Comparison of ENCODE assay signal across 16 cellular contexts in genomic region chr6:37641546-37641945, GRCh38. TPM values are rescaled to one million over a fixed set of nuclear protein-coding genes. Genes with fewer than 3 reads are reported as not detected.
DNase-seq lines count a peak whose midpoint lies in the region; ATAC-seq and TF ChIP-seq lines count a peak whose summit lies in the region.
"Had no signal": no experiment of that assay in that cellular context is flagged by ENCODE, and none has a peak within 500 bp of the region (broad histone marks: within the 10 kb centered on the region; RNA-seq: fewer than 3 reads in every experiment).

No MANE protein-coding gene starts in this region.

- H3K27me3 Mint-ChIP-seq in activated CD8-positive, alpha-beta memory T cell treated with anti-CD3 and anti-CD28 coated beads, Interleukin-2, amount 10 ng/mL, durations not matched to agents 7 days and 5 days: no peaks in the 10 kb centered on the region
- H3K27me3 Mint-ChIP-seq in T-helper 17 cell (no peaks in the 10 kb centered on the region), neural crest cell (ENCODE audit: low read depth) (peaks cover 5% of the 10 kb centered on the region), T-cell (peaks cover 0 to under 1% of the 10 kb centered on the region in 2 donors), natural killer cell (ENCODE audit: low read depth in 2 of 2) (no peaks in the 10 kb centered on the region)
- H3K27me3 Mint-ChIP-seq: CD4-positive, CD25-positive, alpha-beta regulatory T cell; IgD-negative memory B cell had no signal

- DNase-seq in activated CD8-positive, alpha-beta memory T cell treated with anti-CD3 and anti-CD28 coated beads, Interleukin-2, amount 10 ng/mL, durations not matched to agents 7 days and 5 days: no peak
- DNase-seq in activated CD8-positive, alpha-beta memory T cell treated with anti-CD3 and anti-CD28 coated beads, Interleukin-2, amount 50 U/mL, for 48 hours: no peak
- DNase-seq in T-helper 17 cell (no peak), neural crest cell (ENCODE audit: low read depth, low spot score) (no peak), T-cell (no peak), natural killer cell (no peak)
- DNase-seq: ACHN; BE2C; Caco-2; CD4-positive, CD25-positive, alpha-beta regulatory T cell; GF-D8; GOT3; H9 had no signal

- no peak overlapping the region for H3K4me3 Mint-ChIP-seq in activated CD8-positive, alpha-beta memory T cell treated with anti-CD3 and anti-CD28 coated beads, Interleukin-2, amount 10 ng/mL, durations not matched to agents 7 days and 5 days
- no peak overlapping the region for H3K4me3 Mint-ChIP-seq in T-helper 17 cell
- H3K4me3 Mint-ChIP-seq in neural crest cell: no peak overlapping the region
- no peak overlapping the region for H3K4me3 Mint-ChIP-seq in T-cell
- H3K4me3 Mint-ChIP-seq in natural killer cell: no peak overlapping the region
- H3K4me3 Mint-ChIP-seq: H9, IgD-negative memory B cell had no signal

- CTCF ChIA-PET in activated CD8-positive, alpha-beta memory T cell treated with anti-CD3 and anti-CD28 coated beads, Interleukin-2, amount 10 ng/mL, durations not matched to agents 7 days and 5 days (lab: Charles Lee): no interaction called here
- CTCF ChIA-PET in T-cell (lab: Charles Lee): interaction anchor here in 1 of 2 donors (0.6 kb wide), 1 partner anchor 1036 kb away, joined by 3 read pairs; no protein-coding TSS in a partner anchor

- TF ChIP-seq CTCF in neural crest cell (conservative IDR thresholded peaks at IDR 0.05) (no peak), natural killer cell (IDR thresholded peaks at IDR 0.05) (no peak)

- no peaks in the 10 kb centered on the region for H3K9me3 Mint-ChIP-seq in activated CD8-positive, alpha-beta memory T cell treated with anti-CD3 and anti-CD28 coated beads, Interleukin-2, amount 10 ng/mL, durations not matched to agents 7 days and 5 days (ENCODE audit: low read depth)
- H3K9me3 Mint-ChIP-seq in neural crest cell (no peaks in the 10 kb centered on the region), T-cell (no peaks in the 10 kb centered on the region), natural killer cell (no peaks in the 10 kb centered on the region)
- H3K9me3 Mint-ChIP-seq: H9 had no signal

- H3K9me3 ChIP-seq in T-helper 17 cell (ENCODE audit: control insufficient read depth, low read length, poor library complexity, severe bottlenecking): no peaks in the 10 kb centered on the region
- H3K9me3 ChIP-seq: BE2C, Caco-2 had no signal

- H3K4me1 Mint-ChIP-seq in activated CD8-positive, alpha-beta memory T cell treated with anti-CD3 and anti-CD28 coated beads, Interleukin-2, amount 10 ng/mL, durations not matched to agents 7 days and 5 days: peaks cover 17% of the 10 kb centered on the region
- H3K4me1 Mint-ChIP-seq in T-helper 17 cell: peaks cover 32% of the 10 kb centered on the region
- no peaks in the 10 kb centered on the region for H3K4me1 Mint-ChIP-seq in neural crest cell
- H3K4me1 Mint-ChIP-seq in T-cell: peaks cover 16 to 61% (median 40%) of the 10 kb centered on the region in 3 donors
- H3K4me1 Mint-ChIP-seq in natural killer cell: peaks cover 11% of the 10 kb centered on the region in 2 donors

- ATAC-seq in activated CD8-positive, alpha-beta memory T cell treated with anti-CD3 and anti-CD28 coated beads, Interleukin-2, amount 10 ng/mL, durations not matched to agents 7 days and 5 days: no peak
- ATAC-seq in T-helper 17 cell (no peak), HG02970 (IDR thresholded peaks at IDR 0.05; ENCODE audit: low FRiP score, unreplicated experiment) (no peak), T-cell (replicated peaks in 1 of 4) (no peak), natural killer cell (no peak)
- ATAC-seq: HepG2 had no signal

- peaks cover 6% of the 10 kb centered on the region for H3K36me3 Mint-ChIP-seq in activated CD8-positive, alpha-beta memory T cell treated with anti-CD3 and anti-CD28 coated beads, Interleukin-2, amount 10 ng/mL, durations not matched to agents 7 days and 5 days
- H3K36me3 Mint-ChIP-seq in T-helper 17 cell (ENCODE audit: low read depth) (peaks cover 2% of the 10 kb centered on the region), neural crest cell (ENCODE audit: low read depth) (no peaks in the 10 kb centered on the region), T-cell (peaks cover 4% of the 10 kb centered on the region), natural killer cell (no peaks in the 10 kb centered on the region)

- peak overlapping the region; percentile 6 for H3K27ac Mint-ChIP-seq in activated CD8-positive, alpha-beta memory T cell treated with anti-CD3 and anti-CD28 coated beads, Interleukin-2, amount 10 ng/mL, durations not matched to agents 7 days and 5 days
- H3K27ac Mint-ChIP-seq in T-helper 17 cell: peak overlapping the region; percentile 24
- H3K27ac Mint-ChIP-seq in neural crest cell (ENCODE audit: unreplicated experiment): peak overlapping the region; percentile 24
- no peak overlapping the region for H3K27ac Mint-ChIP-seq in T-cell
- no peak overlapping the region for H3K27ac Mint-ChIP-seq in natural killer cell
- H3K27ac Mint-ChIP-seq: H9 had no signal

- POLR2A ChIA-PET in T-cell (lab: Charles Lee): no interaction called here

- intact Hi-C loops in natural killer cell (cut with micrococcal nuclease): no loop called here

RNA-seq across cellular contexts. Expression of gene MDGA1, which starts 56.1 kb away (rescaled TPM):
- total RNA-seq in activated CD8-positive, alpha-beta memory T cell treated with anti-CD3 and anti-CD28 coated beads, Interleukin-2, amount 10 ng/mL, durations not matched to agents 7 days and 5 days: 10 to 100 TPM; 15.5 to 26.0 TPM
- total RNA-seq in T-helper 17 cell: 1 to 10 TPM in 1 of 2 donors, under 1 TPM in 1; 0.21 to 2.8 TPM
- 17.8 and 21.7 TPM in 2 replicates for total RNA-seq in neural crest cell
- 10 to 100 TPM in 3 of 5 donors, 1 to 10 TPM in 1, under 1 TPM in 1; 0.37 to 35.3 (median 13.0) TPM for total RNA-seq in T-cell
- total RNA-seq in natural killer cell: 10 to 100 TPM in 2 of 3 donors, under 1 TPM in 1; 0.53 to 24.2 (median 16.7) TPM
- total RNA-seq: HepG2 had no signal

Comparison
In these comparisons a context has a peak if more than half of its experiments do, and no peak if none do; other contexts are left out.
1. H3K27ac Mint-ChIP-seq: peak in activated CD8-positive, alpha-beta memory T cell treated with anti-CD3 and anti-CD28 coated beads, Interleukin-2, amount 10 ng/mL, durations not matched to agents 7 days and 5 days (single experiment), T-helper 17 cell (single experiment) and neural crest cell (single experiment); none in T-cell (0 of 2) and natural killer cell (0 of 2).